ENCODE assay signal across 17 cellular contexts in the genomic region with DNA sequence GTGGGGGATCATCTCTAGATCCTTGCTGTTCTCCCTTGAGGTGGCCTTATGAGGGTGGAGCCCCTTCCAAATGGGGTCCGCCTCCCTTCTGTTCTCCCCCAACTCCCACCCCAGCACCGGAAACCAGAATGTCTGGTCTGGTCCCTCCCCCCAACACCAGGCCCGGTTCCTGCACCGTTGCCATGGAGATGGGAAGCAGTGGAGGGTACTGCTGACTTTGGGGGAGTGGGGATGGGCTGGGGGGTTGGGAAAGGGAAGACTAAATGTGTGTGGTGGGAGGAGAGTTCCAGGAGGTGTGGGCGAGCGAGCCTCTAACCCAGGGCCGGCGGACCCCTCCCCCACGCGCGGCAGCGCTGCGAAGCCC. TPM values are rescaled to one million over a fixed set of nuclear protein-coding genes. Genes with fewer than 3 reads are reported as not detected.
DNase-seq lines count a peak whose midpoint lies in the region; ATAC-seq, FAIRE-seq and TF ChIP-seq lines count a peak whose summit lies in the region.
"Had no signal": no experiment of that assay in that cellular context is flagged by ENCODE, and none has a peak within 500 bp of the region (broad histone marks: within the 10 kb centered on the region; RNA-seq: fewer than 3 reads in every experiment).

No MANE protein-coding gene starts in this region.

- no peaks in the 10 kb centered on the region for H4K20me1 ChIP-seq in GM23248 (ENCODE audit: insufficient read depth)
- peaks cover 5% of the 10 kb centered on the region; the same call in 1 of the 2 replicates for H4K20me1 ChIP-seq in K562 (replicated peaks; ENCODE audit: control insufficient read depth, insufficient read depth, low read length)

- H3K9me3 Mint-ChIP-seq in mesothelial cell of epicardium, result no peaks in the 10 kb centered on the region
- H3K9me3 Mint-ChIP-seq: activated naive CD8-positive, alpha-beta T cell treated with anti-CD3 and anti-CD28 coated beads, Interleukin-2, amount 10 ng/mL, durations not matched to agents 7 days and 5 days; dendritic cell treated with granulocyte-macrophage colony-stimulating factor and Interleukin-4, amounts not matched to agents 40 ng/mL and 50 ng/mL, for 4 days had no signal

- CTCF ChIA-PET in A673 (lab: Charles Lee) (no interaction called here), K562 (lab: Yijun Ruan, JAX; ENCODE audit: low intra/inter-chr PET ratio) (no interaction called here)

- BruUV-seq in A673 (replicated peaks; lab: Mats Ljungman, UMichigan) (no TSS peak), K562 (replicated peaks; lab: Mats Ljungman, UMichigan) (no TSS peak)

- intact Hi-C loops in A673 (cut with micrococcal nuclease; ENCODE audit: unreplicated experiment), result no loop called here
- intact Hi-C loops in K562 (cut with micrococcal nuclease), result no loop called here

- H3K27ac ChIP-seq in A673 (ENCODE audit: low read depth, low read length, poor library complexity, severe bottlenecking), result no peak overlapping the region
- no peak overlapping the region for H3K27ac ChIP-seq in GM23248
- H3K27ac ChIP-seq in K562 (ENCODE audit: extremely low read depth, low read depth, low read length), result no peak overlapping the region
- H3K27ac ChIP-seq: foreskin keratinocyte had no signal

- no peaks in the 10 kb centered on the region for H3K9me2 ChIP-seq in GM23248 (ENCODE audit: insufficient read depth)

- H2AFZ ChIP-seq in GM23248, result no peak overlapping the region
- no peak overlapping the region for H2AFZ ChIP-seq in K562 (ENCODE audit: low read depth, low read length)

- DNase-seq in A673 (ENCODE audit: low spot score) (no peak), GM23248 (no peak), K562 (ENCODE audit: extremely low read depth in 1 of 4, low spot score in 3 of 4) (no peak), mesothelial cell of epicardium (ENCODE audit: low spot score in 2 of 2, unreplicated experiment in 2 of 2) (no peak)
- DNase-seq in NK-92 treated with Interleukin-12 subunit alpha and Interleukin-12 subunit beta, amount 100 ng/mL, for 24 hours (lab: John Stamatoyannopoulos, UW), result no peak
- DNase-seq: activated naive CD8-positive, alpha-beta T cell treated with anti-CD3 and anti-CD28 coated beads, Interleukin-2, amount 10 ng/mL, durations not matched to agents 7 days and 5 days; CD4-positive, CD25-positive, alpha-beta regulatory T cell; foreskin keratinocyte; MV-4-11; NCI-H510A treated with DMSO at 0.1 percent for 48 hours; stimulated activated CD4-positive, alpha-beta T cell treated with anti-CD3 and anti-CD28 coated beads, Interleukin-15, amount 100 ng/mL, for 24 hours had no signal

- H3K79me2 ChIP-seq in GM23248 (ENCODE audit: insufficient read depth) (no peaks in the 10 kb centered on the region), K562 (ENCODE audit: control insufficient read depth, insufficient read depth, low read length) (no peaks in the 10 kb centered on the region)

- ATAC-seq in K562 (no peak), GM21786 (IDR thresholded peaks at IDR 0.05; ENCODE audit: unreplicated experiment) (no peak), HG02885 (IDR thresholded peaks at IDR 0.05; ENCODE audit: poor library complexity, unreplicated experiment) (no peak), GM19463 (IDR thresholded peaks at IDR 0.05; ENCODE audit: unreplicated experiment) (no peak)
- ATAC-seq: foreskin keratinocyte had no signal

- TF ChIP-seq CTCF in A673 (conservative IDR thresholded peaks at IDR 0.05; ENCODE audit: low read depth, low read length) (no peak), K562 (IDR thresholded peaks at IDR 0.05 in 2 of 3, conservative IDR thresholded peaks at IDR 0.05 in 1 of 3; ENCODE audit: insufficient read depth in 2 of 3, low read depth in 1 of 3, low read length in 3 of 3) (no peak), mesothelial cell of epicardium (IDR thresholded peaks at IDR 0.05; ENCODE audit: unreplicated experiment) (no peak)

- peaks cover 42% of the 10 kb centered on the region for H3K4me1 ChIP-seq in A673 (ENCODE audit: insufficient read depth, low read length, poor library complexity, severe bottlenecking)
- H3K4me1 ChIP-seq in GM23248 (ENCODE audit: insufficient read depth), result 0 out of 2 replicates have a peak, but pooled peaks cover 12% of the 10 kb centered on the region
- H3K4me1 ChIP-seq in K562 (replicated peaks in 1 of 2; ENCODE audit: control insufficient read depth in 2 of 2, insufficient read depth in 2 of 2, low read length in 2 of 2), result peaks cover 0 to 48% of the 10 kb centered on the region in 2 experiments; a peak in 4 of 5 replicates
- H3K4me1 ChIP-seq: foreskin keratinocyte had no signal

- H3K27me3 ChIP-seq in A673 (replicated peaks; ENCODE audit: insufficient read depth, low read depth, low read length, poor library complexity) (no peaks in the 10 kb centered on the region), GM23248 (replicated peaks; ENCODE audit: insufficient read depth) (no peaks in the 10 kb centered on the region), K562 (ENCODE audit: control insufficient read depth in 2 of 2, insufficient read depth in 2 of 2, low read length in 2 of 2) (peaks cover 8 to 42% of the 10 kb centered on the region in 2 experiments; a peak in 4 of 5 replicates)

- H3K36me3 ChIP-seq in A673 (ENCODE audit: insufficient read depth, low read length, poor library complexity, severe bottlenecking), result peaks cover 29% of the 10 kb centered on the region
- H3K36me3 ChIP-seq in GM23248 (ENCODE audit: low read depth), result no peaks in the 10 kb centered on the region
- H3K36me3 ChIP-seq in K562 (ENCODE audit: control insufficient read depth, insufficient read depth, low read length), result no peaks in the 10 kb centered on the region

- H3K9me1 ChIP-seq in K562 (ENCODE audit: control insufficient read depth, insufficient read depth, low read length), result no peaks in the 10 kb centered on the region

- no peak overlapping the region for H3K9ac ChIP-seq in GM23248
- H3K9ac ChIP-seq in K562 (ENCODE audit: insufficient read depth in 1 of 2, low read depth in 2 of 2, low read length in 2 of 2), result no peak overlapping the region

- TF ChIP-seq EP300 in K562 (IDR thresholded peaks at IDR 0.05; ENCODE audit: low read length), result no peak

- peaks cover 24% of the 10 kb centered on the region for H3K4me1 Mint-ChIP-seq in mesothelial cell of epicardium

- peak overlapping the region; percentile 45 for H3K4me3 Mint-ChIP-seq in mesothelial cell of epicardium
- H3K4me3 Mint-ChIP-seq: activated naive CD8-positive, alpha-beta T cell treated with anti-CD3 and anti-CD28 coated beads, Interleukin-2, amount 10 ng/mL, durations not matched to agents 7 days and 5 days; dendritic cell treated with granulocyte-macrophage colony-stimulating factor and Interleukin-4, amounts not matched to agents 40 ng/mL and 50 ng/mL, for 4 days had no signal

- H3K4me2 ChIP-seq in GM23248 (ENCODE audit: unreplicated experiment) (peak overlapping the region; percentile 77), K562 (ENCODE audit: insufficient read depth, low read length) (no peak overlapping the region)

- in situ Hi-C loops in GM23248 (cut with MboI) (no loop called here), K562 (cut with MboI) (no loop called here)

- peaks cover 5% of the 10 kb centered on the region; the same call in 1 of the 2 replicates for H3F3A ChIP-seq in GM23248 (ENCODE audit: insufficient read depth)

- TF ChIP-seq RAD21 in K562 (CRISPR knock-in tag; conservative IDR thresholded peaks at IDR 0.05 in 1 of 2, IDR thresholded peaks at IDR 0.05 in 1 of 2), result no peak

- H3K27me3 Mint-ChIP-seq in mesothelial cell of epicardium (ENCODE audit: low read depth), result peaks cover 81% of the 10 kb centered on the region

- FAIRE-seq in K562 (lab: Jason Lieb, UNC), result no peak

- no peak for TF ChIP-seq POLR2A in K562 (conservative IDR thresholded peaks at IDR 0.05)

- H3K9me3 ChIP-seq in A673 (ENCODE audit: low read depth, low read length, poor library complexity, severe bottlenecking) (no peaks in the 10 kb centered on the region), GM23248 (ENCODE audit: low read depth) (no peaks in the 10 kb centered on the region), K562 (replicated peaks; ENCODE audit: control insufficient read depth, insufficient read depth, low read depth, low read length) (no peaks in the 10 kb centered on the region)

- no peaks in the 10 kb centered on the region for H3K36me3 Mint-ChIP-seq in mesothelial cell of epicardium
- H3K36me3 Mint-ChIP-seq: activated naive CD8-positive, alpha-beta T cell treated with anti-CD3 and anti-CD28 coated beads, Interleukin-2, amount 10 ng/mL, durations not matched to agents 7 days and 5 days; CD4-positive, CD25-positive, alpha-beta regulatory T cell had no signal

- H3K27ac Mint-ChIP-seq in mesothelial cell of epicardium, result no peak overlapping the region
- H3K27ac Mint-ChIP-seq: activated naive CD8-positive, alpha-beta T cell treated with anti-CD3 and anti-CD28 coated beads, Interleukin-2, amount 10 ng/mL, durations not matched to agents 7 days and 5 days; CD4-positive, CD25-positive, alpha-beta regulatory T cell; dendritic cell treated with granulocyte-macrophage colony-stimulating factor and Interleukin-4, amounts not matched to agents 40 ng/mL and 50 ng/mL, for 4 days had no signal

- 15% methylated on average over 4 to 13 of the region's 13 CpGs for WGBS in GM23248 (ENCODE audit: low coverage in 1 of 2, low lambda C conversion rate in 2 of 2, missing lambda C conversion rate in 2 of 2), 2 experiments
- 10% methylated on average over 2 of the region's 13 CpGs for WGBS in K562 (ENCODE audit: insufficient coverage, low coverage, missing lambda C conversion rate)

- H3K4me3 ChIP-seq in A673 (ENCODE audit: low read depth, low read length, poor library complexity, severe bottlenecking), result peak overlapping the region; percentile 71
- peak overlapping the region; percentile 69 for H3K4me3 ChIP-seq in GM23248
- H3K4me3 ChIP-seq in K562, result no peak overlapping the region

- POLR2A ChIA-PET in A673 (lab: Charles Lee; ENCODE audit: low non-redundant PET) (no interaction called here), K562 (lab: Yijun Ruan, JAX) (no interaction called here)

RNA-seq across cellular contexts. Expression of gene SHANK1, which starts 1.7 kb away (rescaled TPM):
- total RNA-seq in A673 (2021) (69.7 and 69.8 TPM in 2 replicates), K562 (2014; rRNA removed) (0.65 and 0.73 TPM in 2 replicates), K562 (2014; rRNA removed; fragmentation: Illumina TruSeq; extraction: Trizol) (0.29 and 0.55 TPM in 2 replicates), K562 (2015; rRNA removed; fragmentation: Illumina TruSeq; extraction: Trizol) (0.33 and 0.57 TPM in 2 replicates), K562 (2021) (1.3 and 1.8 TPM in 2 replicates), mesothelial cell of epicardium (11.9 to 14.0 TPM (median 13.5 TPM) in 3 replicates)
- 2.7 and 7.1 TPM in 2 replicates for total RNA-seq in GM23248 (2014; rRNA removed; shearing (Covaris generic))
- polyA plus RNA-seq in GM23248 (2016; fragmentation: Nextera tagmentation; extraction: Ambion mirVana) (0.58 and 0.62 TPM in 2 replicates), K562 (2011; rRNA removed) (0.33 and 0.61 TPM in 2 replicates), K562 (2014; fragmentation: Illumina TruSeq; extraction: Trizol) (0.64 and 1.8 TPM in 2 replicates), K562 (2014; fragmentation: Nextera tagmentation; extraction: Ambion mirVana) (not detected), K562 (2014; rRNA removed) (0.52 and 1.6 TPM in 2 replicates)
- total RNA-seq in K562 (2011; cell fraction: chromatin; rRNA removed; ENCODE audit: low replicate concordance), result 1.1 and 2.3 TPM in 2 replicates
- 0.53 and 1.3 TPM in 2 replicates for total RNA-seq in K562 (2011; cell fraction: nucleolus; rRNA removed)
- total RNA-seq in K562 (2011; cell fraction: nucleoplasm; rRNA removed), result 1.8 and 2.4 TPM in 2 replicates
- 0.66 and 2.6 TPM in 2 replicates for polyA plus RNA-seq in K562 (2011; cell fraction: cytosol; rRNA removed)
- polyA plus RNA-seq in K562 (2011; cell fraction: nucleus; rRNA removed), result 1.0 and 1.7 TPM in 2 replicates
- polyA plus RNA-seq in K562 (2012), result 0.69 and 1.3 TPM in 2 replicates
- polyA minus RNA-seq in K562 (2011; rRNA and poly(A)+ RNA removed), result 0.18 and 0.42 TPM in 2 replicates
- 0.86 and 1.2 TPM in 2 replicates for polyA minus RNA-seq in K562 (2011; cell fraction: cytosol; rRNA and poly(A)+ RNA removed)
- 0.56 and 1.3 TPM in 2 replicates for polyA minus RNA-seq in K562 (2011; cell fraction: nucleus; rRNA and poly(A)+ RNA removed)
- total RNA-seq: activated naive CD8-positive, alpha-beta T cell treated with anti-CD3 and anti-CD28 coated beads, Interleukin-2, amount 10 ng/mL, durations not matched to agents 7 days and 5 days; CD4-positive, CD25-positive, alpha-beta regulatory T cell had no signal
- polyA plus RNA-seq: CD4-positive, CD25-positive, alpha-beta regulatory T cell had no signal

RNA-seq across cellular contexts. Expression of gene CLEC11A, which starts 5.3 kb away (rescaled TPM):
- total RNA-seq in A673 (2021), result 59.1 TPM in 2 replicates
- 145 and 164 TPM in 2 replicates for total RNA-seq in GM23248 (2014; rRNA removed; shearing (Covaris generic))
- 122 and 127 TPM in 2 replicates for polyA plus RNA-seq in GM23248 (2016; fragmentation: Nextera tagmentation; extraction: Ambion mirVana)
- total RNA-seq in K562 (2011; cell fraction: chromatin; rRNA removed; ENCODE audit: low replicate concordance), result 0.69 and 6.7 TPM in 2 replicates
- total RNA-seq in K562 (2011; cell fraction: nucleolus; rRNA removed), result 14.3 and 15.2 TPM in 2 replicates
- total RNA-seq in K562 (2011; cell fraction: nucleoplasm; rRNA removed), result 7.3 and 8.3 TPM in 2 replicates
- total RNA-seq in K562 (2014; rRNA removed), result 32.7 and 34.8 TPM in 2 replicates
- total RNA-seq in K562 (2014; rRNA removed; fragmentation: Illumina TruSeq; extraction: Trizol), result 2.5 and 2.7 TPM in 2 replicates
- 16.1 and 16.7 TPM in 2 replicates for total RNA-seq in K562 (2015; rRNA removed; fragmentation: Illumina TruSeq; extraction: Trizol)
- 31.3 and 31.4 TPM in 2 replicates for total RNA-seq in K562 (2021)
- polyA plus RNA-seq in K562 (2011; rRNA removed), result 3.0 and 17.4 TPM in 2 replicates
- 26.3 and 38.6 TPM in 2 replicates for polyA plus RNA-seq in K562 (2011; cell fraction: cytosol; rRNA removed)
- polyA plus RNA-seq in K562 (2011; cell fraction: nucleus; rRNA removed), result 42.7 and 43.1 TPM in 2 replicates
- polyA plus RNA-seq in K562 (2012), result 32.9 and 74.8 TPM in 2 replicates
- 3.4 and 8.3 TPM in 2 replicates for polyA plus RNA-seq in K562 (2014; fragmentation: Illumina TruSeq; extraction: Trizol)
- under 1 TPM; 0.39 to 0.46 TPM for polyA plus RNA-seq in K562 (2014; fragmentation: Nextera tagmentation; extraction: Ambion mirVana)
- 31.8 and 43.9 TPM in 2 replicates for polyA plus RNA-seq in K562 (2014; rRNA removed)
- polyA minus RNA-seq in K562 (2011; rRNA and poly(A)+ RNA removed), result 0.49 and 1.0 TPM in 2 replicates
- polyA minus RNA-seq in K562 (2011; cell fraction: cytosol; rRNA and poly(A)+ RNA removed), result 1.6 and 12.8 TPM in 2 replicates
- 5.9 and 7.9 TPM in 2 replicates for polyA minus RNA-seq in K562 (2011; cell fraction: nucleus; rRNA and poly(A)+ RNA removed)
- 33.0 to 34.4 TPM (median 33.6 TPM) in 3 replicates for total RNA-seq in mesothelial cell of epicardium

RNA-seq across cellular contexts. Expression of gene GPR32, which starts 52.4 kb away (rescaled TPM):
- total RNA-seq in A673 (2021), result not detected in 2 replicates
- not detected in 2 replicates for total RNA-seq in GM23248 (2014; rRNA removed; shearing (Covaris generic))
- not detected in 2 replicates for polyA plus RNA-seq in GM23248 (2016; fragmentation: Nextera tagmentation; extraction: Ambion mirVana)
- not detected in 2 replicates for total RNA-seq in K562 (2011; cell fraction: chromatin; rRNA removed; ENCODE audit: low replicate concordance)
- total RNA-seq in K562 (2011; cell fraction: nucleolus; rRNA removed), result not detected in 2 replicates
- not detected in 2 replicates for total RNA-seq in K562 (2011; cell fraction: nucleoplasm; rRNA removed)
- not detected in 2 replicates for total RNA-seq in K562 (2014; rRNA removed)
- not detected in 2 replicates for total RNA-seq in K562 (2014; rRNA removed; fragmentation: Illumina TruSeq; extraction: Trizol)
- not detected in 2 replicates for total RNA-seq in K562 (2015; rRNA removed; fragmentation: Illumina TruSeq; extraction: Trizol)
- 0.18 TPM in 1 of 2 replicates, not detected in the other for total RNA-seq in K562 (2021)
- polyA plus RNA-seq in K562 (2011; rRNA removed), result not detected in 2 replicates
- polyA plus RNA-seq in K562 (2011; cell fraction: cytosol; rRNA removed), result not detected in 2 replicates
- polyA plus RNA-seq in K562 (2011; cell fraction: nucleus; rRNA removed), result not detected in 2 replicates
- polyA plus RNA-seq in K562 (2012), result 0.07 and 0.12 TPM in 2 replicates
- polyA plus RNA-seq in K562 (2014; fragmentation: Illumina TruSeq; extraction: Trizol), result not detected in 2 replicates
- not detected for polyA plus RNA-seq in K562 (2014; fragmentation: Nextera tagmentation; extraction: Ambion mirVana)
- not detected in 2 replicates for polyA plus RNA-seq in K562 (2014; rRNA removed)
- not detected in 2 replicates for polyA minus RNA-seq in K562 (2011; rRNA and poly(A)+ RNA removed)
- polyA minus RNA-seq in K562 (2011; cell fraction: cytosol; rRNA and poly(A)+ RNA removed), result not detected in 2 replicates
- polyA minus RNA-seq in K562 (2011; cell fraction: nucleus; rRNA and poly(A)+ RNA removed), result not detected in 2 replicates
- not detected in 3 replicates for total RNA-seq in mesothelial cell of epicardium
- total RNA-seq: activated naive CD8-positive, alpha-beta T cell treated with anti-CD3 and anti-CD28 coated beads, Interleukin-2, amount 10 ng/mL, durations not matched to agents 7 days and 5 days; CD4-positive, CD25-positive, alpha-beta regulatory T cell; foreskin keratinocyte; occipital lobe; RPMI7951 had no signal
- polyA plus RNA-seq: CD4-positive, CD25-positive, alpha-beta regulatory T cell; foreskin keratinocyte had no signal
